Comparison of ENCODE assay signal across 1 cellular context in genomic region chr17:7113273-7114071, GRCh38.
TF ChIP-seq lines count a peak whose summit lies in the region.

No MANE protein-coding gene starts in this region.

TF ChIP-seq in liver, 16 proteins besides CTCF, POLR2A, EP300 and RAD21 (continued from another document):
- TF ChIP-seq REST (IDR thresholded peaks at IDR 0.05) = no peak
- no peak for TF ChIP-seq SP1 (IDR thresholded peaks at IDR 0.05)
- no peak for TF ChIP-seq GABPA (IDR thresholded peaks at IDR 0.05 in 1 of 2, conservative IDR thresholded peaks at IDR 0.05 in 1 of 2)
- TF ChIP-seq, protein P1, sequence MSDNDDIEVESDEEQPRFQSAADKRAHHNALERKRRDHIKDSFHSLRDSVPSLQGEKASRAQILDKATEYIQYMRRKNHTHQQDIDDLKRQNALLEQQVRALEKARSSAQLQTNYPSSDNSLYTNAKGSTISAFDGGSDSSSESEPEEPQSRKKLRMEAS (IDR thresholded peaks at IDR 0.05) = no peak
